8 cellular contexts compared by ENCODE assay signal in the genomic region with DNA sequence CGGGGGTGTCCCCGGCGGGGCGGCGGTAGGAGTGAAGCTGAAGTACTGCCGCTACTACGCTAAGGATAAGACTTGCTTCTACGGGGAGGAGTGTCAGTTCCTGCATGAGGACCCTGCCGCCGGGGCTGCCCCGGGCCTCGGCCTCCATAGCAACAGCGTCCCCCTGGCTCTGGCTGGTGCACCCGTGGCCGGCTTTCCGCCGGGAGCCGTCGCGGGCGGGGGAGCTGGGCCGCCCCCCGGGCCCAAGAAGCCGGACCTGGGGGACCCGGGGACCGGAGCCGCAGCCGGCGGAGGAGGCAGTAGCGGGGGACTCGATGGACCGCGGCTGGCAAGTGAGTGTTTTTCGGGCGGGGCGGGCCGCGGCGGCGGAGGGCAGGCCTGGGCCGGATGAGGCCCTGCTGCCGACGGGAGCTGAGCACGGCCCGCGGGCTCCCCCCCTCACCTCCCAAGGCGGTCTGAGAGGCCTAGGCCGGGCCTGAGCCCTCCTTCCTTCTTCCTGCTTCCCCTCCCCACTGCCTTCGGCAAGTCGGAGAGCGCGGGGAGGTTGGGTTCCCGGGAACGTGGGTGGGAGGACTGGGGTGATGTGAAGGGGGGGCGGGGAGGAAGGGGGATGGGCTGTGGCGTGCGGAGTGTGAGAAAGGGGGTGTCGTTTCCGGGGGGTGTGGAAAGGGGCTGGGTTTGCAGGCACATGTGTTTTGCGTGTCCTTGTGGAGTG. TPM values are rescaled to one million over a fixed set of nuclear protein-coding genes. Genes with fewer than 3 reads are reported as not detected.
DNase-seq lines count a peak whose midpoint lies in the region; ATAC-seq and TF ChIP-seq lines count a peak whose summit lies in the region.

No MANE protein-coding gene starts in this region.

- H3K4me1 Mint-ChIP-seq in activated CD4-positive, alpha-beta T cell treated with anti-CD3 and anti-CD28 coated beads, Interleukin-2, amount 10 ng/mL, durations not matched to agents 7 days and 5 days, result peaks cover 49% of the 10 kb centered on the region

- H3K27ac Mint-ChIP-seq in activated CD4-positive, alpha-beta T cell treated with anti-CD3 and anti-CD28 coated beads, Interleukin-2, amount 10 ng/mL, durations not matched to agents 7 days and 5 days, result peak overlapping the region; percentile 99

- CTCF ChIA-PET in activated CD4-positive, alpha-beta T cell treated with anti-CD3 and anti-CD28 coated beads, Interleukin-2, amount 10 ng/mL, durations not matched to agents 7 days and 5 days (lab: Charles Lee), result interaction anchor here (0.6 to 1.5 kb wide), 3 partner anchors 15 to 275 kb away, joined by 3 to 4 read pairs (median 3); no protein-coding TSS in a partner anchor

- H3K27me3 Mint-ChIP-seq in activated CD4-positive, alpha-beta T cell treated with anti-CD3 and anti-CD28 coated beads, Interleukin-2, amount 10 ng/mL, durations not matched to agents 7 days and 5 days, result no peaks in the 10 kb centered on the region

- DNase-seq in NCI-H345 (lab: John Stamatoyannopoulos, UW) (peak; percentile 35), NCI-H345 treated with DMSO at 0.1 percent for 48 hours (lab: John Stamatoyannopoulos, UW; ENCODE audit: unreplicated experiment) (no peak), NCI-H510A treated with DMSO at 0.1 percent for 48 hours (lab: John Stamatoyannopoulos, UW) (peak; percentile 51), coronary artery (ENCODE audit: low spot score) (peak; percentile 89), left lobe of liver (ENCODE audit: low spot score) (peak; percentile 83)
- DNase-seq in activated CD4-positive, alpha-beta T cell treated with anti-CD3 and anti-CD28 coated beads, Interleukin-2, amount 10 ng/mL, durations not matched to agents 7 days and 5 days, result peak; percentile 93
- peak; percentile 87 for DNase-seq in stimulated activated CD4-positive, alpha-beta T cell treated with anti-CD3 and anti-CD28 coated beads, Interleukin-1b, Interleukin-23, amount 100 ng/mL, for 48 hours

- no peaks in the 10 kb centered on the region for H3K9me3 Mint-ChIP-seq in activated CD4-positive, alpha-beta T cell treated with anti-CD3 and anti-CD28 coated beads, Interleukin-2, amount 10 ng/mL, durations not matched to agents 7 days and 5 days

- TF ChIP-seq CTCF in coronary artery (IDR thresholded peaks at IDR 0.05), result no peak

- H3K36me3 Mint-ChIP-seq in activated CD4-positive, alpha-beta T cell treated with anti-CD3 and anti-CD28 coated beads, Interleukin-2, amount 10 ng/mL, durations not matched to agents 7 days and 5 days (ENCODE audit: low read depth), result peaks cover 14% of the 10 kb centered on the region

- peak overlapping the region; percentile 94 to 96 for H3K27ac ChIP-seq in coronary artery

- peak; percentile 36 for ATAC-seq in HG02973 (IDR thresholded peaks at IDR 0.05; ENCODE audit: unreplicated experiment)
- ATAC-seq in left lobe of liver, result peak; percentile 75

- H3K4me3 ChIP-seq in coronary artery, result peak overlapping the region; percentile 90

- H3K4me3 Mint-ChIP-seq in activated CD4-positive, alpha-beta T cell treated with anti-CD3 and anti-CD28 coated beads, Interleukin-2, amount 10 ng/mL, durations not matched to agents 7 days and 5 days, result peak overlapping the region; percentile 93

- POLR2A ChIA-PET in activated CD4-positive, alpha-beta T cell treated with anti-CD3 and anti-CD28 coated beads, Interleukin-2, amount 10 ng/mL, durations not matched to agents 7 days and 5 days (lab: Charles Lee), result no interaction called here

RNA-seq across cellular contexts. Expression of a gene that starts 0.6 kb away (rescaled TPM):
- total RNA-seq in activated CD4-positive, alpha-beta T cell treated with anti-CD3 and anti-CD28 coated beads, Interleukin-2, amount 10 ng/mL, durations not matched to agents 7 days and 5 days, result 10 to 100 TPM; 46.1 to 47.1 TPM
- 8.0 TPM for total RNA-seq in left lobe of liver

RNA-seq across cellular contexts. Expression of a gene that starts 38.5 kb away (rescaled TPM):
- total RNA-seq in activated CD4-positive, alpha-beta T cell treated with anti-CD3 and anti-CD28 coated beads, Interleukin-2, amount 10 ng/mL, durations not matched to agents 7 days and 5 days, result not detected
- total RNA-seq in left lobe of liver, result 0.15 TPM
